Comparison of ENCODE assay signal across 9 cellular contexts in the genomic region with DNA sequence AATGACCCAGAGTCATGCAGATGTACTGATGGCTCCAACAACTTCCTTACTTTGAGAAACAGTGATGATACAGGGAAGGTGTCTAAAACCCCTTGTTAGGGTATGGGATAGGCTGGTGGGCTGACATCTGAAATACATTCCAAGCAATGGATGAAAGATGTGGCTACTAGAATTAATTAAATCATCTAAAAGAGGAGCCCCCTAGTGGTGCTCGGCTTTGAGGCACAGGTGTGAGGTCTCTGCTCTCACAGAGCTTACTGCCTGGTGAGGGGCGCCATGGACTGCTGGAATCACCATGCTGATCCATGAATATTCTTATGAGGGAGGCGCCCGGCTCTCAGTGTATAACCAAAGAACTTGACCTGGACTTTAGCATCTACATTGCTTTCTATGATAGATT. TPM values are rescaled to one million over a fixed set of nuclear protein-coding genes. Genes with fewer than 3 reads are reported as not detected.
DNase-seq lines count a peak whose midpoint lies in the region; TF ChIP-seq lines count a peak whose summit lies in the region.
"Had no signal": no experiment of that assay in that cellular context is flagged by ENCODE, and none has a peak within 500 bp of the region (broad histone marks: within the 10 kb centered on the region; RNA-seq: fewer than 3 reads in every experiment).

No MANE protein-coding gene starts in this region.

- H3K4me2 ChIP-seq in PC-9: no peak overlapping the region

- TF ChIP-seq POLR2A in testis (IDR thresholded peaks at IDR 0.05): no peak

- no peaks in the 10 kb centered on the region for H3K9me2 ChIP-seq in PC-9 (ENCODE audit: insufficient read depth)

- POLR2A ChIA-PET in PC-9 (lab: Charles Lee; ENCODE audit: unreplicated experiment): no interaction called here

- H3K79me2 ChIP-seq in PC-9 (ENCODE audit: low read depth): no peaks in the 10 kb centered on the region

- TF ChIP-seq CTCF in PC-9 (conservative IDR thresholded peaks at IDR 0.05) (peak; percentile 62), epithelial cell of proximal tubule (conservative IDR thresholded peaks at IDR 0.05; ENCODE audit: low read depth, low read length) (peak; percentile 58), testis (IDR thresholded peaks at IDR 0.05) (peak in 1 of 3 experiments; percentile 15)

- H3K27ac ChIP-seq in PC-9 (no peak overlapping the region), testis (no peak overlapping the region)

- no peaks in the 10 kb centered on the region for H4K20me1 ChIP-seq in PC-9 (ENCODE audit: insufficient read depth)

- peak; percentile 66 for DNase-seq in activated effector memory CD4-positive, alpha-beta T cell treated with anti-CD3 and anti-CD28 coated beads, Interleukin-2, amount 50 U/mL, for 16 hours
- DNase-seq in activated effector memory CD4-positive, alpha-beta T cell treated with Interleukin-2 at 50 U/mL for 16 hours: no peak
- no peak for DNase-seq in PC-9
- DNase-seq in epithelial cell of proximal tubule (ENCODE audit: low read depth): no peak
- peak; percentile 53 for DNase-seq in testis
- no peak for DNase-seq in GM19240 (ENCODE audit: insufficient read length, low spot score)
- no peak for DNase-seq in cerebellum (ENCODE audit: low spot score)
- DNase-seq in GF-D8 (lab: John Stamatoyannopoulos, UW): no peak
- DNase-seq: mesenchymal stem cell had no signal

- intact Hi-C loops in PC-9 (cut with micrococcal nuclease; ENCODE audit: unreplicated experiment) (no loop called here), testis (cut with DNase I; ENCODE audit: low total_unique reads) (no loop called here)

- H3K9me3 ChIP-seq in PC-9 (ENCODE audit: insufficient read depth, low read depth) (no peaks in the 10 kb centered on the region), testis (no peaks in the 10 kb centered on the region)

- BruUV-seq in PC-9 (replicated peaks; lab: Mats Ljungman, UMichigan): no TSS peak

- 80 to 91% methylated on average over 4 of the region's 4 CpGs for WGBS in testis, 2 donors

- H3K4me1 ChIP-seq in PC-9 (replicated peaks; ENCODE audit: insufficient read depth) (no peaks in the 10 kb centered on the region), testis (no peaks in the 10 kb centered on the region)

- H3K36me3 ChIP-seq in PC-9 (ENCODE audit: low read depth): no peaks in the 10 kb centered on the region
- no peaks in the 10 kb centered on the region for H3K36me3 ChIP-seq in testis (ENCODE audit: low read depth, missing control alignments)

- no peak overlapping the region for H3K4me3 ChIP-seq in PC-9
- no peak overlapping the region for H3K4me3 ChIP-seq in epithelial cell of proximal tubule (ENCODE audit: low read depth, low read length)
- H3K4me3 ChIP-seq in testis: no peak overlapping the region

- no peaks in the 10 kb centered on the region for H3F3A ChIP-seq in PC-9 (ENCODE audit: insufficient read depth, low read depth)

- no peak overlapping the region for H2AFZ ChIP-seq in PC-9

- H3K27me3 ChIP-seq in PC-9 (ENCODE audit: insufficient read depth, low read depth) (no peaks in the 10 kb centered on the region), testis (no peaks in the 10 kb centered on the region)

- CTCF ChIA-PET in PC-9 (lab: Charles Lee): interaction anchor here (0.6 kb wide), 2 partner anchors 41 to 153 kb away, joined by 3 to 5 read pairs; no protein-coding TSS in a partner anchor

RNA-seq across cellular contexts. Expression of gene GNG4, which starts 48.5 kb away (rescaled TPM):
- 15.5 and 16.3 TPM in 2 replicates for total RNA-seq in PC-9 (2021)
- total RNA-seq in epithelial cell of proximal tubule: 0.12 and 0.43 TPM in 2 replicates
- 1 to 10 TPM; 2.9 to 3.2 TPM for total RNA-seq in testis
- polyA plus RNA-seq in testis (ENCODE audit: insufficient read depth, low read depth, low replicate concordance): 3.3 TPM
- total RNA-seq in cerebellum: 54.4 TPM

Comparison
In these comparisons a context has a peak if more than half of its experiments do, and no peak if none do; other contexts are left out.
1. DNase-seq: peak in activated effector memory CD4-positive, alpha-beta T cell treated with anti-CD3 and anti-CD28 coated beads, Interleukin-2, amount 50 U/mL, for 16 hours (single experiment) and testis (single experiment); none in activated effector memory CD4-positive, alpha-beta T cell treated with Interleukin-2 at 50 U/mL for 16 hours (single experiment), PC-9 (0 of 2), epithelial cell of proximal tubule (single experiment), GM19240 (single experiment), cerebellum (single experiment) and GF-D8 (single experiment).